8 cellular contexts compared by ENCODE assay signal in the genomic region with DNA sequence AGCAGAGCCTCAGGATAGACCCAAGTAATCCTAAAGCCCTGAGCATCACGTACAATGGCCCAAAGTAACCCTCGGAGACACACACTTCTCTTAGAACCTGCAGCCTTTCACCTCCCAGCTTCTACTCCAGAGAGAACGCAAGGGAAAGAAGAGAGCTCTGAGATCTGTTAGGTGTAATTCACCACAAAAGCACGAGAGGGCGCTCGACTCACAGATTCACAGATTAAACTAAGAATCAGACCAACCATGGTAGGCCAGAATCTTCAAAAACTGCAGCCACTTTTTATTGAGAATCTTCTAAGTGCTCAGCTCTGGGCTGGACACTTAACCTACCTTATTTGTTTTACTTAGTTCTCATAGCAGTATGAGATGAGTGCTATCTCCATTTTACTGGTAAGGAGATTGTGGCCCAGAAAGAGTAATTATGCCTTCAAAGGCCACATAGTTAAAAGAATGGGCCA. TPM values are rescaled to one million over a fixed set of nuclear protein-coding genes. Genes with fewer than 3 reads are reported as not detected.
DNase-seq lines count a peak whose midpoint lies in the region; ATAC-seq and TF ChIP-seq lines count a peak whose summit lies in the region.

No MANE protein-coding gene starts in this region.

- H3K4me1 ChIP-seq in ovary (ENCODE audit: insufficient read depth) = peaks cover 5% of the 10 kb centered on the region
- peaks cover 15 to 26% of the 10 kb centered on the region in 2 donors for H3K4me1 ChIP-seq in thoracic aorta (ENCODE audit: control insufficient read depth in 1 of 2, low read depth in 2 of 2)

- H3K9me3 ChIP-seq in CD4-positive, alpha-beta T cell (ENCODE audit: control insufficient read depth, low read length) = no peaks in the 10 kb centered on the region
- H3K9me3 ChIP-seq in ovary (no peaks in the 10 kb centered on the region), thoracic aorta (no peaks in the 10 kb centered on the region)

- H3K36me3 ChIP-seq in ovary = no peaks in the 10 kb centered on the region
- no peaks in the 10 kb centered on the region for H3K36me3 ChIP-seq in thoracic aorta

- CTCF ChIA-PET in CD4-positive, alpha-beta T cell (lab: Charles Lee) = interaction anchor here (0.6 to 3.7 kb wide), 32 partner anchors 8 to 277 kb away, joined by 3 to 64 read pairs (median 4); partner anchors contain the start of genes ARF3, FKBP11, RHEBL1 and RND1

- H3K27ac ChIP-seq in CD4-positive, alpha-beta T cell (ENCODE audit: low read depth, low read length) = no peak overlapping the region
- H3K27ac ChIP-seq in ovary (peak overlapping the region in 1 of 2 donors; percentile 60), thoracic aorta (peak overlapping the region; percentile 62 to 75)

- peaks cover 40% of the 10 kb centered on the region for H3K4me1 Mint-ChIP-seq in CD4-positive, alpha-beta T cell (ENCODE audit: low read depth)
- H3K4me1 Mint-ChIP-seq in activated naive CD8-positive, alpha-beta T cell treated with anti-CD3 and anti-CD28 coated beads for 36 hours = peaks cover 25% of the 10 kb centered on the region

- no peaks in the 10 kb centered on the region for H3K9me3 Mint-ChIP-seq in CD4-positive, alpha-beta T cell
- H3K9me3 Mint-ChIP-seq in activated naive CD8-positive, alpha-beta T cell treated with anti-CD3 and anti-CD28 coated beads for 36 hours = no peaks in the 10 kb centered on the region

- peak; percentile 41 for ATAC-seq in CD4-positive, alpha-beta T cell (ENCODE audit: poor library complexity)
- ATAC-seq in GM21619 (IDR thresholded peaks at IDR 0.05; ENCODE audit: unreplicated experiment) (peak; percentile 37), thoracic aorta (ENCODE audit: insufficient number of reproducible peaks, low FRiP score, low read depth) (peak; percentile 72)

- no peaks in the 10 kb centered on the region for H3K27me3 Mint-ChIP-seq in CD4-positive, alpha-beta T cell
- no peaks in the 10 kb centered on the region for H3K27me3 Mint-ChIP-seq in activated naive CD8-positive, alpha-beta T cell treated with anti-CD3 and anti-CD28 coated beads for 36 hours

- peak; percentile 96 for TF ChIP-seq CTCF in CD4-positive, alpha-beta T cell (IDR thresholded peaks at IDR 0.05)
- TF ChIP-seq CTCF in ovary (IDR thresholded peaks at IDR 0.05) (peak; percentile 71 to 89 (median 83)), thoracic aorta (IDR thresholded peaks at IDR 0.05) (peak; percentile 91)

- H3K27me3 ChIP-seq in CD4-positive, alpha-beta T cell (ENCODE audit: control insufficient read depth, insufficient read depth, low read length) = no peaks in the 10 kb centered on the region
- H3K27me3 ChIP-seq in ovary (no peaks in the 10 kb centered on the region), thoracic aorta (replicated peaks; ENCODE audit: insufficient read depth) (no peaks in the 10 kb centered on the region)

- peak overlapping the region; percentile 98 for H3K4me3 Mint-ChIP-seq in CD4-positive, alpha-beta T cell
- peak overlapping the region; percentile 94 for H3K4me3 Mint-ChIP-seq in activated naive CD8-positive, alpha-beta T cell treated with anti-CD3 and anti-CD28 coated beads for 36 hours

- H3K27ac Mint-ChIP-seq in CD4-positive, alpha-beta T cell = peak overlapping the region; percentile 93
- peak overlapping the region; percentile 93 for H3K27ac Mint-ChIP-seq in activated naive CD8-positive, alpha-beta T cell treated with anti-CD3 and anti-CD28 coated beads for 36 hours

- POLR2A ChIA-PET in CD4-positive, alpha-beta T cell (lab: Charles Lee) = interaction anchor here (0.7 to 3.9 kb wide), 19 partner anchors 12 to 278 kb away, joined by 3 to 60 read pairs (median 8); partner anchors contain the start of genes ARF3, FKBP11, KANSL2 and LMBR1L

- no peak for TF ChIP-seq POLR2A in ovary (IDR thresholded peaks at IDR 0.05)

- peaks cover 34% of the 10 kb centered on the region for H3K36me3 Mint-ChIP-seq in CD4-positive, alpha-beta T cell (ENCODE audit: low read depth)
- H3K36me3 Mint-ChIP-seq in activated naive CD8-positive, alpha-beta T cell treated with anti-CD3 and anti-CD28 coated beads for 36 hours = peaks cover 15% of the 10 kb centered on the region

- no peak for TF ChIP-seq EP300 in ovary (IDR thresholded peaks at IDR 0.05)

- DNase-seq in CD4-positive, alpha-beta T cell = peak; percentile 71 to 89 (median 85)
- DNase-seq in NCI-H1092 treated with DMSO at 0.1 percent for 48 hours (lab: John Stamatoyannopoulos, UW) (peak; percentile 71), SKM-1 (lab: John Stamatoyannopoulos, UW; ENCODE audit: unreplicated experiment) (peak; percentile 34), head of caudate nucleus (peak; percentile 56 to 97 (median 91)), ovary (peak; percentile 78 to 94 (median 80)), thoracic aorta (ENCODE audit: low spot score) (peak; percentile 86)
- peak; percentile 79 for DNase-seq in activated naive CD8-positive, alpha-beta T cell treated with anti-CD3 and anti-CD28 coated beads for 36 hours

- WGBS in ovary, 3 donors = 0 to 1% (median 1%) methylated on average over 6 of the region's 6 CpGs

- H3K4me3 ChIP-seq in ovary (peak overlapping the region; percentile 90), thoracic aorta (peak overlapping the region; percentile 91)

- intact Hi-C loops in CD4-positive, alpha-beta T cell (cut with DNase I, micrococcal nuclease) = loop anchor here (1.0 to 2.0 kb wide), 5 partner anchors 37 to 166 kb away; partner anchors contain the start of gene PRKAG1 (in 1 of the 2)
- intact Hi-C loops in head of caudate nucleus (cut with DNase I) = loop anchor here (2.0 kb wide), 1 partner anchor 38 kb away; no protein-coding TSS in a partner anchor
- intact Hi-C loops in ovary (cut with DNase I) = loop anchor here in 2 of 4 donors (2.0 to 5.0 kb wide), 4 partner anchors 38 to 144 kb away; partner anchors contain the start of gene DDN (in 1 of the 2)

RNA-seq across cellular contexts. Expression of gene DDX23, which starts 1.3 kb away (rescaled TPM):
- 10 to 100 TPM; 69.4 to 76.5 TPM for total RNA-seq in CD4-positive, alpha-beta T cell
- 100 to 1,000 TPM; 123 to 129 TPM for total RNA-seq in activated naive CD8-positive, alpha-beta T cell treated with anti-CD3 and anti-CD28 coated beads for 36 hours
- total RNA-seq in ovary (10 to 100 TPM; 48.0 to 82.2 (median 70.5) TPM), thoracic aorta (10 to 100 TPM; 53.7 to 92.6 TPM)
- 100 to 1,000 TPM in 1 of 2 donors, 10 to 100 TPM in 1; 60.0 to 108 TPM for polyA plus RNA-seq in ovary

RNA-seq across cellular contexts. Expression of gene RND1, which starts 12.4 kb away (rescaled TPM):
- 1 to 10 TPM; 4.8 to 5.7 TPM for total RNA-seq in CD4-positive, alpha-beta T cell
- total RNA-seq in activated naive CD8-positive, alpha-beta T cell treated with anti-CD3 and anti-CD28 coated beads for 36 hours = 1 to 10 TPM; 2.6 to 3.1 TPM
- 1 to 10 TPM in 1 of 7 donors, under 1 TPM in 6; 0.23 to 3.8 (median 0.38) TPM for total RNA-seq in ovary
- 1 to 10 TPM; 1.2 to 2.1 TPM for polyA plus RNA-seq in ovary
- 1 to 10 TPM; 1.8 to 2.6 TPM for total RNA-seq in thoracic aorta

RNA-seq across cellular contexts. Expression of gene CACNB3, which starts 35.0 kb away (rescaled TPM):
- 1 to 10 TPM; 3.9 to 5.7 TPM for total RNA-seq in CD4-positive, alpha-beta T cell
- total RNA-seq in activated naive CD8-positive, alpha-beta T cell treated with anti-CD3 and anti-CD28 coated beads for 36 hours = 1 to 10 TPM; 4.4 to 4.6 TPM
- total RNA-seq in ovary = 100 to 1,000 TPM in 3 of 7 donors, 10 to 100 TPM in 4; 24.1 to 162 (median 92.3) TPM
- 10 to 100 TPM; 29.5 to 50.5 TPM for polyA plus RNA-seq in ovary
- total RNA-seq in thoracic aorta = 10 to 100 TPM; 17.8 to 30.5 TPM

Comparison
In these comparisons a context has a peak if more than half of its experiments do, and no peak if none do; other contexts are left out.
1. DNase-seq: peak in every context shown above with its lines; median percentile 91 in head of caudate nucleus; 86 in thoracic aorta; 85 in CD4-positive, alpha-beta T cell; 80 in ovary; 79 in activated naive CD8-positive, alpha-beta T cell treated with anti-CD3 and anti-CD28 coated beads for 36 hours; 71 in NCI-H1092 treated with DMSO at 0.1 percent for 48 hours; 34 in SKM-1.